In the genomic region with DNA sequence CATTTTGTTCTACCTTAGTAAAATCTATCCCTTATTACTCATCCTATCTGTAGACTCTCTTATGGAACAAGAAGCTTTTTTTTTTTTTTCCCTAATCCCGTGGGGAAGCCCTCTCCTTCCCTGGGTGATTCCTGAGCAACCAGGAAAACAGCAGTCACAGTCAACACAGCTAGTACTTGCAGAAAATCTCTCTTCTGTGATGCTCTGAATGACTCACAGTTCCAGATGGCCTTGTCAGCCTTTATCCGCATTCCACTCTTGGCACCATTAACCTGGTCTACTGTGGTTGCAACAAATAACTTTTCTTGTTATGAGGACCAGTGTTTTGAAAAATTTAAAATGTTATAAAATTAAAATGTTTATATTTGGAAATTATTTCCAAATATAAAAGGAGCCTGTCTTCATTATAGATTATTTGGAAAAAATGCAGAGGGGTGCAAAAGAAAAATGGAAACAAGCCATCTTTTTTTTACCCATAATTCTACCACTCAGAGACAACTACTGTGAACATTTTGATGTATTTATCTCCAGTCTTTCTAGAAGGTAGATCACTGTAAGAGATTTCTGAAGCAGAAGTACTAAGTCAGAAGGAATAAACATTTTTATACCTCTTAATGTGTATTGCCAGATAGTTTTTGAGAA, we compare ENCODE assay signal across 10 cellular contexts.
A peak's percentile ranks its signal among the peaks of the same experiment; 100 is the strongest.
DNase-seq lines count a peak whose midpoint lies in the region; TF ChIP-seq lines count a peak whose summit lies in the region.
"Had no signal": no experiment of that assay in that cellular context is flagged by ENCODE, and none has a peak within 500 bp of the region (broad histone marks: within the 10 kb centered on the region; RNA-seq: fewer than 3 reads in every experiment).

No MANE protein-coding gene starts in this region.

- H3K27ac ChIP-seq in Peyer's patch = no peak overlapping the region
- H3K27ac ChIP-seq: lower lobe of right lung had no signal

- peak overlapping the region; percentile 45 for H3K4me2 ChIP-seq in skeletal muscle satellite cell (ENCODE audit: low read length)

- H3K4me1 ChIP-seq in skeletal muscle satellite cell (ENCODE audit: control insufficient read depth, insufficient read depth, low read length) (peaks cover 50% of the 10 kb centered on the region), Peyer's patch (no peaks in the 10 kb centered on the region)
- H3K4me1 ChIP-seq: lower lobe of right lung had no signal

- H3K9ac ChIP-seq in skeletal muscle satellite cell (ENCODE audit: low read depth, low read length) = peak overlapping the region; percentile 43

- DNase-seq in HCEC 1CT (peak; percentile 96), astrocyte of the cerebellum (ENCODE audit: low read depth) (peak; percentile 85), hepatic stellate cell (ENCODE audit: low spot score) (peak; percentile 4), ecto neural progenitor cell (ENCODE audit: low spot score) (no peak), Peyer's patch (no peak), NCI-H187 (lab: John Stamatoyannopoulos, UW) (no peak), retina (no peak)
- DNase-seq: activated naive CD8-positive, alpha-beta T cell treated with anti-CD3 and anti-CD28 coated beads, Interleukin-2, amount 10 ng/mL, durations not matched to agents 7 days and 5 days; lower lobe of right lung had no signal

- TF ChIP-seq CTCF in astrocyte of the cerebellum (IDR thresholded peaks at IDR 0.05; ENCODE audit: low read depth, low read length, missing control alignments) = no peak
- no peak for TF ChIP-seq CTCF in Peyer's patch (IDR thresholded peaks at IDR 0.05)

- H3K27me3 ChIP-seq in skeletal muscle satellite cell (ENCODE audit: control insufficient read depth, insufficient read depth, low read length) (no peaks in the 10 kb centered on the region), Peyer's patch (no peaks in the 10 kb centered on the region)

- H3K36me3 ChIP-seq in skeletal muscle satellite cell (ENCODE audit: insufficient read depth, low read length) (no peaks in the 10 kb centered on the region), Peyer's patch (no peaks in the 10 kb centered on the region)
- H3K36me3 ChIP-seq: lower lobe of right lung had no signal

- H3K4me3 ChIP-seq in astrocyte of the cerebellum (ENCODE audit: low read depth, low read length) = no peak overlapping the region
- H3K4me3 ChIP-seq in skeletal muscle satellite cell (ENCODE audit: low read length) = no peak overlapping the region
- H3K4me3 ChIP-seq in Peyer's patch = no peak overlapping the region
- H3K4me3 ChIP-seq: lower lobe of right lung had no signal

- in situ Hi-C loops in astrocyte of the cerebellum (cut with HindIII; ENCODE audit: low sequenced_read_pairs) = no loop called here

- H3K9me3 ChIP-seq in skeletal muscle satellite cell (replicated peaks; ENCODE audit: low read length) (no peaks in the 10 kb centered on the region), Peyer's patch (no peaks in the 10 kb centered on the region)
- H3K9me3 ChIP-seq: lower lobe of right lung had no signal

- TF ChIP-seq POLR2A in Peyer's patch (IDR thresholded peaks at IDR 0.05) = no peak

Comparison
In these comparisons a context has a peak if more than half of its experiments do, and no peak if none do; other contexts are left out.
1. DNase-seq: peak in HCEC 1CT (single experiment), astrocyte of the cerebellum (single experiment) and hepatic stellate cell (single experiment); none in ecto neural progenitor cell (single experiment), Peyer's patch (0 of 3), NCI-H187 (0 of 2) and retina (single experiment).